In the genomic region with DNA sequence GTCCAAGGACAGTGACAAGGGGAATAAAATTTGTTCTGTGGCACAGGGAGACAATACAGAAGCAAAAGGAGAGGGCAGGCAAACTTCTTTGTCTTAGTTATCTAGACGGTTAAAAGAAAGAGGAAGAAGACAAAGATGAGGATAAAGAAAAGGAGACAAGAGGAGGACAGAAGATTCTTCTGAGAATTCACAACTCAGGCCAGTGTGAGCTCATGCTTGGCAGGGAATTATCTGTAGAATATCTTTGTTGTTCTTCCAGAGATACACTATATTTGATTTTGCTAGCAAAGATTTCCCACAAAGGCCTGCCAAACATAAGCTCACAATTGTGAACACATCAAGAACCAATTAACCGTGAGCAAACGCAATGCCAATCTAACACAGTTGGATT, we compare ENCODE assay signal across 13 cellular contexts. TPM values are rescaled to one million over a fixed set of nuclear protein-coding genes. Genes with fewer than 3 reads are reported as not detected.
A peak's percentile ranks its signal among the peaks of the same experiment; 100 is the strongest.
DNase-seq lines count a peak whose midpoint lies in the region; ATAC-seq and TF ChIP-seq lines count a peak whose summit lies in the region.
"Had no signal": no experiment of that assay in that cellular context is flagged by ENCODE, and none has a peak within 500 bp of the region (broad histone marks: within the 10 kb centered on the region; RNA-seq: fewer than 3 reads in every experiment).

No MANE protein-coding gene starts in this region.

- CTCF ChIA-PET in HEK293 (lab: Yijun Ruan, JAX) = no interaction called here
- CTCF ChIA-PET in activated CD4-positive, alpha-beta memory T cell treated with anti-CD3 and anti-CD28 coated beads for 36 hours (lab: Charles Lee) = no interaction called here

- POLR2A ChIA-PET in HEK293 (lab: Yijun Ruan, JAX) = interaction anchor here (0.6 to 2.0 kb wide), 3 partner anchors 19 to 89 kb away, joined by 8 to 11 read pairs (median 10); a partner anchor contains a TSS
- POLR2A ChIA-PET in activated CD4-positive, alpha-beta memory T cell treated with anti-CD3 and anti-CD28 coated beads for 36 hours (lab: Charles Lee) = no interaction called here

- TF ChIP-seq CTCF in HEK293 (tag by site-specific recombination; IDR thresholded peaks at IDR 0.05) = no peak
- TF ChIP-seq CTCF in foreskin keratinocyte (conservative IDR thresholded peaks at IDR 0.05) = no peak

- H3K4me1 ChIP-seq in CD4-positive, CD25-positive, alpha-beta regulatory T cell (ENCODE audit: control insufficient read depth, insufficient read depth, low read length, poor library complexity, severe bottlenecking) = peaks cover 25% of the 10 kb centered on the region
- H3K4me1 ChIP-seq in HEK293 (ENCODE audit: control insufficient read depth, insufficient read depth, low read length) = peaks cover 16% of the 10 kb centered on the region
- H3K4me1 ChIP-seq in foreskin keratinocyte = peaks cover 40% of the 10 kb centered on the region

- no peak overlapping the region for H3K27ac ChIP-seq in CD4-positive, CD25-positive, alpha-beta regulatory T cell (ENCODE audit: insufficient read depth, low read length, poor library complexity, severe bottlenecking)
- H3K27ac ChIP-seq in HEK293 (ENCODE audit: extremely low read depth, low read depth, low read length) (no peak overlapping the region; the same call in 1 of the 2 replicates), foreskin keratinocyte (peak overlapping the region; percentile 21)
- H3K27ac ChIP-seq: stomach had no signal

- H3K27me3 ChIP-seq in CD4-positive, CD25-positive, alpha-beta regulatory T cell (ENCODE audit: control insufficient read depth, insufficient read depth, low read length) = no peaks in the 10 kb centered on the region
- H3K27me3 ChIP-seq in foreskin keratinocyte = no peaks in the 10 kb centered on the region
- H3K27me3 ChIP-seq: stomach had no signal

- H3K27me3 Mint-ChIP-seq in CD4-positive, CD25-positive, alpha-beta regulatory T cell = no peaks in the 10 kb centered on the region
- H3K27me3 Mint-ChIP-seq in activated CD4-positive, alpha-beta memory T cell treated with anti-CD3 and anti-CD28 coated beads for 36 hours = no peaks in the 10 kb centered on the region
- H3K27me3 Mint-ChIP-seq: IgD-negative memory B cell had no signal

- intact Hi-C loops in activated CD4-positive, alpha-beta memory T cell treated with anti-CD3 and anti-CD28 coated beads for 36 hours (cut with micrococcal nuclease) = loop anchor here (2.0 kb wide), 1 partner anchor 30 kb away; no protein-coding TSS in a partner anchor

- H3K36me3 ChIP-seq in CD4-positive, CD25-positive, alpha-beta regulatory T cell (ENCODE audit: control insufficient read depth, insufficient read depth, low read length) = no peaks in the 10 kb centered on the region
- peaks cover 0 to 3% of the 10 kb centered on the region in 2 experiments; a peak in 1 of 3 replicates for H3K36me3 ChIP-seq in HEK293 (ENCODE audit: control insufficient read depth in 2 of 2, insufficient read depth in 1 of 2, low read length in 2 of 2)
- H3K36me3 ChIP-seq: stomach had no signal

- DNase-seq in CD4-positive, CD25-positive, alpha-beta regulatory T cell = no peak
- no peak for DNase-seq in activated CD4-positive, alpha-beta memory T cell treated with anti-CD3 and anti-CD28 coated beads for 36 hours
- no peak for DNase-seq in foreskin keratinocyte
- no peak for DNase-seq in NAMALWA (ENCODE audit: low spot score)
- DNase-seq in Ammon's horn (ENCODE audit: low spot score) = no peak
- DNase-seq in GDM1 (lab: John Stamatoyannopoulos, UW) = no peak
- DNase-seq: effector memory CD4-positive, alpha-beta T cell; GOT3; stomach had no signal

- H3K4me3 Mint-ChIP-seq in CD4-positive, CD25-positive, alpha-beta regulatory T cell = peak overlapping the region in 2 of 4 donors; percentile 7 to 44
- H3K4me3 Mint-ChIP-seq in activated CD4-positive, alpha-beta memory T cell treated with anti-CD3 and anti-CD28 coated beads for 36 hours = no peak overlapping the region
- H3K4me3 Mint-ChIP-seq: IgD-negative memory B cell had no signal

- ATAC-seq in CD4-positive, CD25-positive, alpha-beta regulatory T cell (ENCODE audit: low read depth in 2 of 2) = no peak
- ATAC-seq in foreskin keratinocyte (no peak), GM19455 (IDR thresholded peaks at IDR 0.05; ENCODE audit: unreplicated experiment) (no peak)

- H3K4me3 ChIP-seq in CD4-positive, CD25-positive, alpha-beta regulatory T cell (ENCODE audit: low read depth, low read length) = no peak overlapping the region
- no peak overlapping the region for H3K4me3 ChIP-seq in HEK293 (ENCODE audit: low read depth, low read length)
- H3K4me3 ChIP-seq: stomach had no signal

- H3K27ac Mint-ChIP-seq in CD4-positive, CD25-positive, alpha-beta regulatory T cell = peak overlapping the region; percentile 28 to 88 (median 52)
- H3K27ac Mint-ChIP-seq in activated CD4-positive, alpha-beta memory T cell treated with anti-CD3 and anti-CD28 coated beads for 36 hours = peak overlapping the region; percentile 78
- H3K27ac Mint-ChIP-seq: activated naive CD4-positive, alpha-beta T cell treated with anti-CD3 and anti-CD28 coated beads, Interleukin-2, amount 50 U/mL, for 72 hours; IgD-negative memory B cell had no signal

- H3K9me3 ChIP-seq in CD4-positive, CD25-positive, alpha-beta regulatory T cell (ENCODE audit: control insufficient read depth in 2 of 2, low read length in 2 of 2) = no peaks in the 10 kb centered on the region
- H3K9me3 ChIP-seq in HEK293 (ENCODE audit: control insufficient read depth, insufficient read depth, low read depth, low read length) = no peaks in the 10 kb centered on the region
- H3K9me3 ChIP-seq: stomach had no signal

- H3K9me3 Mint-ChIP-seq in CD4-positive, CD25-positive, alpha-beta regulatory T cell = no peaks in the 10 kb centered on the region
- H3K9me3 Mint-ChIP-seq in activated CD4-positive, alpha-beta memory T cell treated with anti-CD3 and anti-CD28 coated beads for 36 hours = no peaks in the 10 kb centered on the region
- H3K9me3 Mint-ChIP-seq: activated naive CD4-positive, alpha-beta T cell treated with anti-CD3 and anti-CD28 coated beads, Interleukin-2, amount 50 U/mL, for 72 hours; IgD-negative memory B cell had no signal

- no peaks in the 10 kb centered on the region for H3K36me3 Mint-ChIP-seq in CD4-positive, CD25-positive, alpha-beta regulatory T cell
- H3K36me3 Mint-ChIP-seq in activated CD4-positive, alpha-beta memory T cell treated with anti-CD3 and anti-CD28 coated beads for 36 hours = peaks cover 6% of the 10 kb centered on the region
- H3K36me3 Mint-ChIP-seq: activated naive CD4-positive, alpha-beta T cell treated with anti-CD3 and anti-CD28 coated beads, Interleukin-2, amount 50 U/mL, for 72 hours had no signal

- peaks cover 31 to 61% (median 41%) of the 10 kb centered on the region in 4 donors for H3K4me1 Mint-ChIP-seq in CD4-positive, CD25-positive, alpha-beta regulatory T cell
- peaks cover 38% of the 10 kb centered on the region for H3K4me1 Mint-ChIP-seq in activated CD4-positive, alpha-beta memory T cell treated with anti-CD3 and anti-CD28 coated beads for 36 hours (ENCODE audit: low read depth)

TF ChIP-seq in HEK293, 187 proteins besides CTCF, POLR2A, EP300 and RAD21:
- 0 out of 2 replicates have a peak, but pooled peaks have one; percentile 36 for TF ChIP-seq ZNF366 (tag by site-specific recombination; conservative IDR thresholded peaks at IDR 0.05)
- TF ChIP-seq, protein P1, sequence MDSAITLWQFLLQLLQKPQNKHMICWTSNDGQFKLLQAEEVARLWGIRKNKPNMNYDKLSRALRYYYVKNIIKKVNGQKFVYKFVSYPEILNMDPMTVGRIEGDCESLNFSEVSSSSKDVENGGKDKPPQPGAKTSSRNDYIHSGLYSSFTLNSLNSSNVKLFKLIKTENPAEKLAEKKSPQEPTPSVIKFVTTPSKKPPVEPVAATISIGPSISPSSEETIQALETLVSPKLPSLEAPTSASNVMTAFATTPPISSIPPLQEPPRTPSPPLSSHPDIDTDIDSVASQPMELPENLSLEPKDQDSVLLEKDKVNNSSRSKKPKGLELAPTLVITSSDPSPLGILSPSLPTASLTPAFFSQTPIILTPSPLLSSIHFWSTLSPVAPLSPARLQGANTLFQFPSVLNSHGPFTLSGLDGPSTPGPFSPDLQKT (IDR thresholded peaks at IDR 0.05; ENCODE audit: borderline replicate concordance, low read depth, low read length) = no peak
- TF ChIP-seq ZNF239 (tag by site-specific recombination; IDR thresholded peaks at IDR 0.05) = no peak
- no peak for TF ChIP-seq SP7 (tag by site-specific recombination; IDR thresholded peaks at IDR 0.05)
- TF ChIP-seq IKZF3 (tag by site-specific recombination; IDR thresholded peaks at IDR 0.05) = no peak
- TF ChIP-seq ZNF24 (tag by site-specific recombination; IDR thresholded peaks at IDR 0.05) = no peak
- TF ChIP-seq ZXDB (tag by site-specific recombination; IDR thresholded peaks at IDR 0.05) = no peak
- TF ChIP-seq, protein P2, sequence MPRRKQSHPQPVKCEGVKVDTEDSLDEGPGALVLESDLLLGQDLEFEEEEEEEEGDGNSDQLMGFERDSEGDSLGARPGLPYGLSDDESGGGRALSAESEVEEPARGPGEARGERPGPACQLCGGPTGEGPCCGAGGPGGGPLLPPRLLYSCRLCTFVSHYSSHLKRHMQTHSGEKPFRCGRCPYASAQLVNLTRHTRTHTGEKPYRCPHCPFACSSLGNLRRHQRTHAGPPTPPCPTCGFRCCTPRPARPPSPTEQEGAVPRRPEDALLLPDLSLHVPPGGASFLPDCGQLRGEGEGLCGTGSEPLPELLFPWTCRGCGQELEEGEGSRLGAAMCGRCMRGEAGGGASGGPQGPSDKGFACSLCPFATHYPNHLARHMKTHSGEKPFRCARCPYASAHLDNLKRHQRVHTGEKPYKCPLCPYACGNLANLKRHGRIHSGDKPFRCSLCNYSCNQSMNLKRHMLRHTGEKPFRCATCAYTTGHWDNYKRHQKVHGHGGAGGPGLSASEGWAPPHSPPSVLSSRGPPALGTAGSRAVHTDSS (tag by site-specific recombination; IDR thresholded peaks at IDR 0.05) = peak; percentile 17; the same call in 1 of the 2 replicates
- TF ChIP-seq GLI2 (tag by site-specific recombination; IDR thresholded peaks at IDR 0.05; ENCODE audit: borderline replicate concordance, low read depth) = no peak
- TF ChIP-seq ZNF132 (tag by site-specific recombination; IDR thresholded peaks at IDR 0.05; ENCODE audit: borderline replicate concordance) = no peak

RNA-seq across cellular contexts. Expression of a gene that starts 21.4 kb away (rescaled TPM):
- 62.7 TPM for total RNA-seq in CD4-positive, CD25-positive, alpha-beta regulatory T cell
- 10 to 100 TPM; 21.1 to 33.5 (median 28.0) TPM for polyA plus RNA-seq in CD4-positive, CD25-positive, alpha-beta regulatory T cell
- total RNA-seq in activated CD4-positive, alpha-beta memory T cell treated with anti-CD3 and anti-CD28 coated beads for 36 hours = 10 to 100 TPM; 48.7 to 53.3 TPM
- 98.8 and 99.6 TPM in 2 replicates for total RNA-seq in foreskin keratinocyte
- polyA plus RNA-seq in foreskin keratinocyte = 32.4 and 36.5 TPM in 2 replicates
